ENCODE assay signal across 13 cellular contexts in the genomic region with DNA sequence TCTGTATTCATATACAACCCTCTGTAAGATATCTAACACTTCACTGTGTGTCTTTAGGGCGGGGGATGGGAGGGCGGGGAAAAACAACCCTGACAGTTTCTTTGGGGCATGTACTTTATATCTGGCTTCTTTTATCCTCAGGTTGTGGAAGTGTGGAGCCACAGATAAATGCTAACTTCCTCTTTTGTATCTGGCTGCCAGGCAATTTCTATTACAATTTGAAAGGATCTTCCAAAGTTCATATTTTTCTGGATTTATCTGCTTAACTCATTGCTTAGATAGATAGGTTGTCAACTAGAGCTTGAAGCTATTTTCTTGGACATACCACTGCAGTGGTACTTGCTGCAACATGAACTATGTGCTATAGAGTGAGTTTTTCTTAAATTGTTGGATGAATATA.
"Had no signal": no experiment of that assay in that cellular context is flagged by ENCODE, and none has a peak within 500 bp of the region (broad histone marks: within the 10 kb centered on the region; RNA-seq: fewer than 3 reads in every experiment).

No MANE protein-coding gene starts in this region.

- H3K27ac ChIP-seq: adrenal gland, esophagus squamous epithelium, heart right ventricle, sigmoid colon, thyroid gland, VCaP had no signal

- H3K36me3 ChIP-seq: adrenal gland, esophagus squamous epithelium, heart right ventricle, sigmoid colon, thyroid gland had no signal

- DNase-seq: activated CD4-positive, alpha-beta T cell treated with anti-CD3 and anti-CD28 coated beads, Interleukin-2, amount 50 U/mL, for 48 hours; activated gamma-delta T cell treated with Interleukin-2 at 50 U/mL for 16 hours; adrenal gland; effector memory CD4-positive, alpha-beta T cell; esophagus squamous epithelium; heart right ventricle; left ventricle myocardium superior; nephron progenitor cell; nucleus accumbens; sigmoid colon; stimulated activated naive B cell treated with anti-CD40 and anti-IgM and Interleukin-4, amounts not matched to agents 10 μg/mL and 1 μg/mL and 100 μg/mL, for 72 hours; thyroid gland had no signal

- H3K4me3 ChIP-seq: adrenal gland, esophagus squamous epithelium, heart right ventricle, sigmoid colon, thyroid gland had no signal

- H3K9me3 ChIP-seq: adrenal gland, esophagus squamous epithelium, sigmoid colon, thyroid gland had no signal

- H3K27me3 ChIP-seq: adrenal gland, esophagus squamous epithelium, heart right ventricle, sigmoid colon, thyroid gland had no signal

- H3K4me1 ChIP-seq: adrenal gland, esophagus squamous epithelium, heart right ventricle, sigmoid colon, thyroid gland had no signal
